In genomic region chr1:86155807-86156561, GRCh38 we compare ENCODE assay signal across 9 cellular contexts. TPM values are rescaled to one million over a fixed set of nuclear protein-coding genes. Genes with fewer than 3 reads are reported as not detected.
DNase-seq lines count a peak whose midpoint lies in the region.
"Had no signal": no experiment of that assay in that cellular context is flagged by ENCODE, and none has a peak within 500 bp of the region (broad histone marks: within the 10 kb centered on the region; RNA-seq: fewer than 3 reads in every experiment).

No MANE protein-coding gene starts in this region.

- peak overlapping the region; percentile 75 for H3K27ac ChIP-seq in skeletal muscle tissue (ENCODE audit: low read depth, low read length)
- H3K27ac ChIP-seq: VCaP had no signal

- H3K36me3 Mint-ChIP-seq in T-helper 1 cell treated with Interleukin-12 subunit alpha and Interleukin-12 subunit beta and Interleukin-4 antibody, amounts not matched to agents 30 μg/mL and 1 μg/mL, for 36 hours (ENCODE audit: low read depth): no peaks in the 10 kb centered on the region

- H3K4me3 Mint-ChIP-seq in T-helper 1 cell treated with Interleukin-12 subunit alpha and Interleukin-12 subunit beta and Interleukin-4 antibody, amounts not matched to agents 30 μg/mL and 1 μg/mL, for 36 hours: peak overlapping the region; percentile 48

- H3K9me3 ChIP-seq in adipocyte (ENCODE audit: control insufficient read depth, low read length) (no peaks in the 10 kb centered on the region), iPS-15b (ENCODE audit: control insufficient read depth, insufficient read depth, low read length) (no peaks in the 10 kb centered on the region), skeletal muscle tissue (ENCODE audit: control insufficient read depth in 3 of 3, low read length in 3 of 3) (no peaks in the 10 kb centered on the region)

- H3K9me3 Mint-ChIP-seq in T-helper 1 cell treated with Interleukin-12 subunit alpha and Interleukin-12 subunit beta and Interleukin-4 antibody, amounts not matched to agents 30 μg/mL and 1 μg/mL, for 36 hours: no peaks in the 10 kb centered on the region

- no peak overlapping the region for H3K27ac Mint-ChIP-seq in T-helper 1 cell treated with Interleukin-12 subunit alpha and Interleukin-12 subunit beta and Interleukin-4 antibody, amounts not matched to agents 30 μg/mL and 1 μg/mL, for 36 hours

- DNase-seq in T-helper 1 cell (no peak), adipocyte (ENCODE audit: low read depth) (peak; percentile 67), MV-4-11 (lab: John Stamatoyannopoulos, UW) (no peak), cerebellar nuclear complex (lab: John Stamatoyannopoulos, UW) (no peak)
- DNase-seq in stimulated activated naive CD4-positive, alpha-beta T cell treated with Interleukin-2 at 50 U/mL for 16 hours (lab: John Stamatoyannopoulos, UW): no peak

- peaks cover 51% of the 10 kb centered on the region for H3K27me3 Mint-ChIP-seq in T-helper 1 cell treated with Interleukin-12 subunit alpha and Interleukin-12 subunit beta and Interleukin-4 antibody, amounts not matched to agents 30 μg/mL and 1 μg/mL, for 36 hours (ENCODE audit: low read depth)

- H3K27me3 ChIP-seq in adipocyte (replicated peaks; ENCODE audit: control insufficient read depth, insufficient read depth, low read length): peaks cover 4% of the 10 kb centered on the region
- H3K27me3 ChIP-seq in iPS-15b (ENCODE audit: control insufficient read depth, insufficient read depth, low read length): peaks cover 52% of the 10 kb centered on the region
- peaks cover 0 to 7% (median 0%) of the 10 kb centered on the region in 3 donors for H3K27me3 ChIP-seq in skeletal muscle tissue (ENCODE audit: control insufficient read depth in 3 of 3, insufficient read depth in 3 of 3, low read length in 3 of 3)

- H3K4me1 ChIP-seq in adipocyte (ENCODE audit: control insufficient read depth, insufficient read depth, low read length) (peaks cover 17% of the 10 kb centered on the region), iPS-15b (ENCODE audit: control insufficient read depth, insufficient read depth, low read length) (no peaks in the 10 kb centered on the region), skeletal muscle tissue (ENCODE audit: control insufficient read depth in 3 of 3, insufficient read depth in 3 of 3, low read length in 3 of 3) (peaks cover 12 to 16% (median 14%) of the 10 kb centered on the region in 3 donors)

- peaks cover 7% of the 10 kb centered on the region for H3K4me1 Mint-ChIP-seq in T-helper 1 cell treated with Interleukin-12 subunit alpha and Interleukin-12 subunit beta and Interleukin-4 antibody, amounts not matched to agents 30 μg/mL and 1 μg/mL, for 36 hours (ENCODE audit: low read depth)

- peak overlapping the region; percentile 31 for H3K9ac ChIP-seq in adipocyte (ENCODE audit: low read length)
- H3K9ac ChIP-seq in iPS-15b (ENCODE audit: low read depth, low read length): no peak overlapping the region
- H3K9ac ChIP-seq in skeletal muscle tissue (ENCODE audit: low read depth in 1 of 3, low read length in 3 of 3): peak overlapping the region; percentile 64 to 78 (median 72)

- H3K36me3 ChIP-seq in adipocyte (ENCODE audit: control insufficient read depth, insufficient read depth, low read length, severe bottlenecking): no peaks in the 10 kb centered on the region
- no peaks in the 10 kb centered on the region for H3K36me3 ChIP-seq in iPS-15b (ENCODE audit: control insufficient read depth, insufficient read depth, low read length)
- H3K36me3 ChIP-seq in skeletal muscle tissue (ENCODE audit: control insufficient read depth in 3 of 3, insufficient read depth in 3 of 3, low read length in 3 of 3): no peaks in the 10 kb centered on the region

- peak overlapping the region; percentile 62 for H3K4me3 ChIP-seq in adipocyte (ENCODE audit: low read length)
- H3K4me3 ChIP-seq in iPS-15b (ENCODE audit: low read depth, low read length): peak overlapping the region; percentile 73
- peak overlapping the region; percentile 73 to 78 (median 77) for H3K4me3 ChIP-seq in skeletal muscle tissue (ENCODE audit: low read length in 3 of 3)

RNA-seq across cellular contexts. Expression of gene COL24A1, which starts 0.6 kb away (rescaled TPM):
- total RNA-seq in skeletal muscle tissue: 3.7 TPM
